In the genomic region with DNA sequence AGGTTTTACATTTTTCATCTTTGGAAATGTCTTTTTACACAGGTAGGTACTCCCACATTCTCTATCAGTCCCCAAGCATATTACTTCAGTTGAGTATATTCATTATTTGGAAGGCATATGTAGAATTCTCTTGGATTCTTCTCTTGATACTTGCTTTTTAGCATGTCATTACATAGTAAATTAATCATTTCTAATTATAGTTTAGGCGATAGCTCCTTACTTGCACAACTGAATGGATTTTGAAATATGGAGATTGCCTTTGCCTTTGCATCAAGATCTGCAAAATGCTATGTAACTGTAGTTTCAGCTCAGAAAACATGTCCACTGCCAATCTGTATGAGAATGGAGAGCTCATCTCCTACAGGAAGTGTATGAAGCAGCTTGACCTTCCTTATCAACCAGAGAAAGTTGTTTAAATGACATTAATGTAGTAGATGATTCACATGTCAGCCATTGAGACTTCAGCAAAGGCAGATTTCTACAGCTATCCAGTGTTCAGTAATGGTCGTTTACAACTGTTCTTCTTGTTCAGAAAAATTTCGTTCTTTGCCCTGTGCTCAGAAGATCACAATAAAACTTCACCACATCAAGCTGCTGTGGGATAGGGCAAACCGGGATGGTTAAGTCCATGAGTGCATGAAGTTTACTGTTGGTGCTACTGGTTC, we compare ENCODE assay signal across 19 cellular contexts.
A peak's percentile ranks its signal among the peaks of the same experiment; 100 is the strongest.
DNase-seq lines count a peak whose midpoint lies in the region; ATAC-seq, FAIRE-seq and TF ChIP-seq lines count a peak whose summit lies in the region.
"Had no signal": no experiment of that assay in that cellular context is flagged by ENCODE, and none has a peak within 500 bp of the region (broad histone marks: within the 10 kb centered on the region; RNA-seq: fewer than 3 reads in every experiment).

No MANE protein-coding gene starts in this region.

- peak; percentile 4 for FAIRE-seq in GM19239 (lab: Jason Lieb, UNC)
- FAIRE-seq: H54, RCC 7860 had no signal

- 72 to 82% (median 75%) methylated on average over 4 of the region's 4 CpGs for WGBS in psoas muscle, 3 donors

- intact Hi-C loops in psoas muscle (cut with DNase I) = loop anchor here in 1 of 2 donors (10.0 kb wide), 1 partner anchor 57 kb away; the partner anchor contains the start of gene PPP6R3
- intact Hi-C loops in Right ventricle myocardium superior (cut with DNase I) = no loop called here

- peak in 2 of 4 donors; percentile 53 to 55 for ATAC-seq in psoas muscle
- no peak for ATAC-seq in Right ventricle myocardium superior (ENCODE audit: poor library complexity)
- no peak for ATAC-seq in HG03520 (IDR thresholded peaks at IDR 0.05; ENCODE audit: unreplicated experiment)

- H3K27ac ChIP-seq in psoas muscle = peak overlapping the region; percentile 37
- H3K27ac ChIP-seq: BLaER1 treated with 17β-estradiol and CSF1 and Interleukin-3, amounts not matched to agents 10 nM and 100 nM had no signal

- no peaks in the 10 kb centered on the region for H3K27me3 ChIP-seq in psoas muscle (ENCODE audit: insufficient read depth in 3 of 3, low read length in 2 of 3)
- H3K27me3 ChIP-seq: BLaER1 treated with 17β-estradiol and CSF1 and Interleukin-3, amounts not matched to agents 10 nM and 100 nM had no signal

- peaks cover 8 to 74% of the 10 kb centered on the region in 2 donors for H3K36me3 ChIP-seq in psoas muscle (ENCODE audit: insufficient read depth in 1 of 2, low read depth in 1 of 2)

- peak; percentile 3 for DNase-seq in NOMO-1 treated with DMSO at 0.1 percent for 48 hours (lab: John Stamatoyannopoulos, UW; ENCODE audit: unreplicated experiment)
- DNase-seq in NOMO-1 (lab: John Stamatoyannopoulos, UW; ENCODE audit: unreplicated experiment in 2 of 2) = no peak
- DNase-seq in GM19239 (ENCODE audit: insufficient read length, low spot score) = no peak
- DNase-seq in amniotic epithelial cell (ENCODE audit: low read depth) = peak; percentile 28
- no peak for DNase-seq in psoas muscle
- DNase-seq in Right ventricle myocardium superior = no peak
- DNase-seq in GM19240 (ENCODE audit: insufficient read length, low spot score) = no peak
- DNase-seq: 8988T, COR-L47, DMS153, EL, MV-4-11, NCI-H1417 treated with DMSO at 0.1 percent for 48 hours, NCI-H2029 treated with DMSO at 0.1 percent for 48 hours, NCI-H510A had no signal

- TF ChIP-seq CTCF in psoas muscle (IDR thresholded peaks at IDR 0.05) = no peak

- peaks cover 52% of the 10 kb centered on the region for H3K4me1 ChIP-seq in psoas muscle

- H3K4me3 ChIP-seq in psoas muscle = no peak overlapping the region
- H3K4me3 ChIP-seq: BLaER1 treated with 17β-estradiol and CSF1 and Interleukin-3, amounts not matched to agents 10 nM and 100 nM had no signal

- H3K9me3 ChIP-seq in psoas muscle = no peaks in the 10 kb centered on the region
- H3K9me3 ChIP-seq: BLaER1 treated with 17β-estradiol and CSF1 and Interleukin-3, amounts not matched to agents 10 nM and 100 nM had no signal

Comparison
In these comparisons a context has a peak if more than half of its experiments do, and no peak if none do; other contexts are left out.
1. DNase-seq: peak in NOMO-1 treated with DMSO at 0.1 percent for 48 hours (single experiment) and amniotic epithelial cell (single experiment); none in NOMO-1 (0 of 2), GM19239 (single experiment), psoas muscle (0 of 2), Right ventricle myocardium superior (single experiment) and GM19240 (single experiment).